ENCODE assay signal across 8 cellular contexts in the genomic region with DNA sequence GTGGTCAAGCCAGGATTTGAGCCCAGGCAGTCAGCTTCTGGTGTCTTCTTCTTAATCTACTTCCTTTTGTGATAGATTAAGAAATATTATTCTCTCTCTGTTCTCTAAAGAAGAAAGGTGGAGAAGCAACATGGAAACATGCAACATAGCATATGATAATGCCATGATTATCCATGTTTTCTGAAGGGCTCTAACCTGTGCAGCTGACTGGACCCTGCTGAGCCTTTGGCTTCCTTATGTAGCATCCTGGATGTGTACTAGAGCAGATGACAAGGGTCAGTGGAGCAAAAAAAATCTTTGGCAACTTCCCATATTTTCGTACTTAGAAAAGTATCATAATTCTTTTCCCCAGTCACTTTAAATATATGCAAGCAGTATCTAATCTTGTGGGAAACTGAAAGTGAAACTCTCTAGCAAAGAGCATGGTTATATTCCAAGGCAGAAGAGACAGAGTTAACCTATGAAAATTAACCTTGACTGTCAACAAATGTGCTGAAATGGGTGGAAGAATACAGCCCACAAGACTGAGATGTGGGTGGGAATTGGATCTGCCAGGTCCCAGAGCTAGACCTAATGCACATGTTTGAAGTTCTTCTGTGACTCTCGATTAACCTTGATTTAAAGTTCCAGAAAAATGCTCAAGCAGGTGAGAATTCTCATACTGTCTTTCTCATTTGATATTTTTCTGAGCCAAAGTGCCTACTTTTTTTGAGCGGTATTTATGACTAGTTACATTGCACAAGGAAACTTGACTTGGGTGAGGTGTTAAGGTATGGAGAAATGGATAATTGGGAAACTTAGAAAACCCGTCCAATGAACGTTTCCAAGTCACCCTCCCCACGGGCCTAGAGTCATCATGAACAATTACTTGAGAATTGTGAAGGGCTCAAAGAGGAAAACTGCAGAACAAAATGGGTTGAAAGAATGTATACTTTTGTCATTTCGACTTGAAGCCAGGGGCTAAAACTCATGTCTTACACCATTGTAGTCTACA.
A peak's percentile ranks its signal among the peaks of the same experiment; 100 is the strongest.
DNase-seq lines count a peak whose midpoint lies in the region; ATAC-seq and TF ChIP-seq lines count a peak whose summit lies in the region.

No MANE protein-coding gene starts in this region.

- peak; percentile 43 for ATAC-seq in GM18520 (IDR thresholded peaks at IDR 0.05; ENCODE audit: unreplicated experiment)
- ATAC-seq in HG02852 (IDR thresholded peaks at IDR 0.05; ENCODE audit: unreplicated experiment): peak; percentile 64
- peak in 3 of 4 experiments; percentile 40 to 72 (median 57) for ATAC-seq in T-cell (replicated peaks in 1 of 4)
- ATAC-seq in memory B cell (ENCODE audit: low read depth): peak; percentile 49
- ATAC-seq in GM19455 (IDR thresholded peaks at IDR 0.05; ENCODE audit: unreplicated experiment): no peak

- H3K4me3 Mint-ChIP-seq in T-cell (peak overlapping the region; percentile 62 to 69 (median 68)), memory B cell (no peak overlapping the region)

- H3K9me3 Mint-ChIP-seq in T-cell (no peaks in the 10 kb centered on the region), memory B cell (no peaks in the 10 kb centered on the region)

- CTCF ChIA-PET in T-cell (lab: Charles Lee): no interaction called here

- TF ChIP-seq CTCF in GM10266 (IDR thresholded peaks at IDR 0.05; ENCODE audit: control insufficient read depth, insufficient read depth, low read depth, missing control alignments): no peak

- H3K4me1 Mint-ChIP-seq in T-cell: peaks cover 35 to 43% (median 39%) of the 10 kb centered on the region in 3 donors
- H3K4me1 Mint-ChIP-seq in memory B cell: peaks cover 30% of the 10 kb centered on the region

- peak overlapping the region; percentile 72 to 76 for H3K27ac Mint-ChIP-seq in T-cell
- no peak overlapping the region for H3K27ac Mint-ChIP-seq in memory B cell

- H3K27me3 Mint-ChIP-seq in T-cell (no peaks in the 10 kb centered on the region), memory B cell (no peaks in the 10 kb centered on the region)

- POLR2A ChIA-PET in T-cell (lab: Charles Lee): no interaction called here

- H3K36me3 Mint-ChIP-seq in T-cell (peaks cover 29% of the 10 kb centered on the region), memory B cell (peaks cover 15% of the 10 kb centered on the region)

- DNase-seq in T-cell: no peak
- DNase-seq in memory B cell (ENCODE audit: low spot score in 2 of 2): no peak
- no peak for DNase-seq in SHP77 treated with DMSO at 0.1 percent for 48 hours (lab: John Stamatoyannopoulos, UW)
- DNase-seq in activated effector memory CD4-positive, alpha-beta T cell treated with anti-CD3 and anti-CD28 coated beads, Interleukin-2, amount 50 U/mL, for 16 hours: no peak
- no peak for DNase-seq in GM10266 (ENCODE audit: extremely low spot score)
